8 cellular contexts compared by ENCODE assay signal in genomic region chr19:14689598-14690503, GRCh38. TPM values are rescaled to one million over a fixed set of nuclear protein-coding genes. Genes with fewer than 3 reads are reported as not detected.
DNase-seq lines count a peak whose midpoint lies in the region; ATAC-seq and TF ChIP-seq lines count a peak whose summit lies in the region.

ZNF333 (plus strand) TSS chr19:14690048; CDS start chr19:14693492, 3,444 bp downstream.

- H3K4me3 ChIP-seq in right atrium auricular region (peak within 1 kb of the TSS; percentile 86 to 95), psoas muscle (peak within 1 kb of the TSS; percentile 86), urinary bladder (ENCODE audit: low read depth, low read length) (peak within 1 kb of the TSS; percentile 99)

- H3K27ac Mint-ChIP-seq in T-helper 17 cell = peak within 1 kb of the TSS; percentile 94

- WGBS in psoas muscle, 3 donors = 1% methylated on average over 52 to 66 of the region's 66 CpGs
- WGBS in urinary bladder = 1% methylated on average over 66 of the region's 66 CpGs

- DNase-seq in NCI-H1694 (lab: John Stamatoyannopoulos, UW) (peak; percentile 84), T-helper 17 cell (peak; percentile 94 to 98 (median 96)), right atrium auricular region (ENCODE audit: low spot score) (peak; percentile 94), psoas muscle (peak; percentile 97 to 98)

- peaks cover 10% of the 10 kb centered on the region for H3K4me1 Mint-ChIP-seq in T-helper 17 cell

- H3K27ac ChIP-seq in angular gyrus (ENCODE audit: low read depth, low read length) (peak within 1 kb of the TSS; percentile 97), right atrium auricular region (peak within 1 kb of the TSS; percentile 92 to 98), psoas muscle (peak within 1 kb of the TSS; percentile 97), urinary bladder (ENCODE audit: low read depth) (peak within 1 kb of the TSS; percentile 92)

- H3K4me1 ChIP-seq in right atrium auricular region (peaks cover 0 to 16% of the 10 kb centered on the region in 2 donors), psoas muscle (peaks cover 10% of the 10 kb centered on the region), urinary bladder (ENCODE audit: insufficient read depth) (no peaks in the 10 kb centered on the region)

- TF ChIP-seq CTCF in right atrium auricular region (IDR thresholded peaks at IDR 0.05) (no peak), psoas muscle (IDR thresholded peaks at IDR 0.05) (no peak)

- H3K27me3 Mint-ChIP-seq in T-helper 17 cell = no peaks in the 10 kb centered on the region

- H3K27me3 ChIP-seq in right atrium auricular region (no peaks in the 10 kb centered on the region), psoas muscle (ENCODE audit: insufficient read depth in 3 of 3, low read length in 2 of 3) (no peaks in the 10 kb centered on the region)

- peak within 1 kb of the TSS; percentile 88 for H3K4me3 Mint-ChIP-seq in T-helper 17 cell

- H3K9me3 ChIP-seq in T-helper 17 cell (ENCODE audit: control insufficient read depth, low read length, poor library complexity, severe bottlenecking) = no peaks in the 10 kb centered on the region
- no peaks in the 10 kb centered on the region for H3K9me3 ChIP-seq in right atrium auricular region
- H3K9me3 ChIP-seq in psoas muscle = no peaks in the 10 kb centered on the region

- intact Hi-C loops in psoas muscle (cut with DNase I) = loop anchor here in 1 of 2 donors (10.0 kb wide), 1 partner anchor 115 kb away; the partner anchor contains the start of gene NDUFB7

- H3K36me3 ChIP-seq in right atrium auricular region (peaks cover 3% of the 10 kb centered on the region), psoas muscle (ENCODE audit: insufficient read depth in 1 of 2, low read depth in 1 of 2) (peaks cover 0 to 16% of the 10 kb centered on the region in 2 donors), urinary bladder (ENCODE audit: insufficient read depth) (no peaks in the 10 kb centered on the region)

- ATAC-seq in GM18498 (IDR thresholded peaks at IDR 0.05; ENCODE audit: unreplicated experiment) (peak; percentile 92), HG02884 (IDR thresholded peaks at IDR 0.05; ENCODE audit: unreplicated experiment) (peak; percentile 81), T-helper 17 cell (peak; percentile 91), psoas muscle (peak; percentile 99 to 100 (median 99))

- H3K36me3 Mint-ChIP-seq in T-helper 17 cell (ENCODE audit: low read depth) = no peaks in the 10 kb centered on the region

RNA-seq across cellular contexts. Expression of gene ZNF333, which starts in this region (rescaled TPM):
- total RNA-seq in T-helper 17 cell = 10 to 100 TPM; 17.6 to 22.7 TPM
- total RNA-seq in right atrium auricular region = 10 to 100 TPM; 12.5 to 15.4 TPM
- total RNA-seq in psoas muscle = 1 to 10 TPM; 6.8 to 9.7 (median 8.5) TPM
- polyA plus RNA-seq in psoas muscle = 10 to 100 TPM in 2 of 3 donors, 1 to 10 TPM in 1; 6.9 to 16.0 (median 10.2) TPM
- 32.5 TPM for total RNA-seq in urinary bladder
- 16.2 TPM for polyA plus RNA-seq in urinary bladder

Comparison
In these comparisons a context has a peak if more than half of its experiments do, and no peak if none do; other contexts are left out.
1. Peak in every context shown above with its lines: DNase-seq, ATAC-seq, H3K4me3 ChIP-seq and H3K27ac ChIP-seq.